Comparison of ENCODE assay signal across 8 cellular contexts in the genomic region with DNA sequence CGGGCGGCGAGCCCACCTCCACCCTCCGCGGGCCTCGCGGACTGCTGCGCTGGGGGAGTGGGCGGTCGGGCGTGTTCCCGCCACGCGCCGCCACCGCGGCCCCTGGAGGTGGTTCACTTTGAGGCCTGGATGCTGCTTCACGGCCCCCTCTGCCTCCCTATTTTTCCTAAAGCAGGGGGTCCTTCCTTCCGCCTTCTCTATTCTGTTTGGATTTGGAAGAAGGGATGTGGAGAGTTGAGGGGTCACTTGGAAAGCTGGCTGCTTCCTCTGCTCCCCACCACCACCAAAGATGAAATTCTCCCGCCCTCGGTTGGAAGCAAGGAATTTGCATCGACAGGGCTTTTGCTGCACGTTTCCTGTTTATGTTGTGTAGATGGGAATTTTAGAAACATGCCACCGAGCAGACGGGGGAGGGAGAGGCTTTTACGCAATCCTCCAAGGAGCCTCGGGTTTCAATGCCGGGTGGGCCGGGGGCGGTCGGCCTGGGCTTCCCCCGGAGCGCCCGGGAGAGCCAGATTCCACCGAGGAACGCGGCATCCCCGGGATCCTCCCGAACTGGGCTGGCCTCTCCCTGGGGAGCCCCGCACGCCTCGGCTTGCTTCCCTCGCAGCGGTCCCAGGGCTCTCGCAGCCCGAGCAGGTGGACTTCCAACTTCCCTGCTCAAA. TPM values are rescaled to one million over a fixed set of nuclear protein-coding genes. Genes with fewer than 3 reads are reported as not detected.
A peak's percentile ranks its signal among the peaks of the same experiment; 100 is the strongest.
DNase-seq lines count a peak whose midpoint lies in the region; ATAC-seq and TF ChIP-seq lines count a peak whose summit lies in the region.

No MANE protein-coding gene starts in this region.

- H3K4me1 ChIP-seq in BLaER1 treated with 17β-estradiol and CSF1 and Interleukin-3, amounts not matched to agents 10 nM and 100 nM: peaks cover 8 to 66% (median 19%) of the 10 kb centered on the region in 10 experiments

- H3K9me3 ChIP-seq in BLaER1 treated with 17β-estradiol and CSF1 and Interleukin-3, amounts not matched to agents 10 nM and 100 nM (replicated peaks in 1 of 11): peaks cover 0 to 9% (median 0%) of the 10 kb centered on the region in 11 experiments; a peak in 7 of 22 replicates

- peak overlapping the region; percentile 73 to 91 (median 84) for H3K4me3 ChIP-seq in BLaER1 treated with 17β-estradiol and CSF1 and Interleukin-3, amounts not matched to agents 10 nM and 100 nM

- no peaks in the 10 kb centered on the region for H3K36me3 ChIP-seq in BLaER1 treated with 17β-estradiol and CSF1 and Interleukin-3, amounts not matched to agents 10 nM and 100 nM

- H3K36me3 Mint-ChIP-seq in activated T-cell treated with anti-CD3 and anti-CD28 coated beads, Interleukin-2, amount 50 U/mL, for 72 hours (ENCODE audit: insufficient read depth in 2 of 2): no peaks in the 10 kb centered on the region

- DNase-seq in HS-27A (ENCODE audit: low read depth): peak; percentile 43
- no peak for DNase-seq in activated T-cell treated with anti-CD3 and anti-CD28 coated beads, Interleukin-2, amount 50 U/mL, for 72 hours
- DNase-seq in glomerular visceral epithelial cell (ENCODE audit: extremely low spot score): peak; percentile 49
- no peak for DNase-seq in omental fat pad (ENCODE audit: low spot score)
- no peak for DNase-seq in NCI-H1092 treated with DMSO at 0.1 percent for 48 hours (lab: John Stamatoyannopoulos, UW)

- peak overlapping the region in 5 of 11 experiments; percentile 73 to 97 (median 92); a peak in 12 of 22 replicates for H3K27ac ChIP-seq in BLaER1 treated with 17β-estradiol and CSF1 and Interleukin-3, amounts not matched to agents 10 nM and 100 nM

- TF ChIP-seq CTCF in omental fat pad (IDR thresholded peaks at IDR 0.05): no peak

- H3K9ac ChIP-seq in BLaER1 treated with 17β-estradiol and CSF1 and Interleukin-3, amounts not matched to agents 10 nM and 100 nM: peak overlapping the region; percentile 70 to 97 (median 79)

- peaks cover 55% of the 10 kb centered on the region for H3K27me3 Mint-ChIP-seq in activated T-cell treated with anti-CD3 and anti-CD28 coated beads, Interleukin-2, amount 50 U/mL, for 72 hours (ENCODE audit: low read depth)

- no peak for ATAC-seq in activated T-cell treated with anti-CD3 and anti-CD28 coated beads, Interleukin-2, amount 50 U/mL, for 72 hours (replicated peaks in 1 of 2)
- ATAC-seq in omental fat pad (ENCODE audit: low FRiP score) (peak; percentile 39), GM18511 (IDR thresholded peaks at IDR 0.05; ENCODE audit: unreplicated experiment) (no peak), GM18519 (IDR thresholded peaks at IDR 0.05; ENCODE audit: low FRiP score, unreplicated experiment) (no peak)

- H3K4me3 Mint-ChIP-seq in activated T-cell treated with anti-CD3 and anti-CD28 coated beads, Interleukin-2, amount 50 U/mL, for 72 hours: peak overlapping the region; percentile 80 to 92

- peaks cover 50% of the 10 kb centered on the region for H3K4me1 Mint-ChIP-seq in activated T-cell treated with anti-CD3 and anti-CD28 coated beads, Interleukin-2, amount 50 U/mL, for 72 hours (ENCODE audit: low read depth)

- peak overlapping the region; percentile 91 to 99 (median 96) for H3K4me2 ChIP-seq in BLaER1 treated with 17β-estradiol and CSF1 and Interleukin-3, amounts not matched to agents 10 nM and 100 nM

- H3K9me3 Mint-ChIP-seq in activated T-cell treated with anti-CD3 and anti-CD28 coated beads, Interleukin-2, amount 50 U/mL, for 72 hours: no peaks in the 10 kb centered on the region

- peaks cover 0 to 12% (median 4%) of the 10 kb centered on the region in 11 experiments; a peak in 12 of 22 replicates for H4K20me1 ChIP-seq in BLaER1 treated with 17β-estradiol and CSF1 and Interleukin-3, amounts not matched to agents 10 nM and 100 nM

- peaks cover 27 to 79% (median 78%) of the 10 kb centered on the region in 11 experiments for H3K27me3 ChIP-seq in BLaER1 treated with 17β-estradiol and CSF1 and Interleukin-3, amounts not matched to agents 10 nM and 100 nM

- no peak overlapping the region for H3K27ac Mint-ChIP-seq in activated T-cell treated with anti-CD3 and anti-CD28 coated beads, Interleukin-2, amount 50 U/mL, for 72 hours

RNA-seq across cellular contexts. Expression of a gene that starts 0.4 kb away (rescaled TPM):
- total RNA-seq in activated T-cell treated with anti-CD3 and anti-CD28 coated beads, Interleukin-2, amount 50 U/mL, for 72 hours: 10 to 100 TPM; 13.4 to 28.8 TPM
- total RNA-seq in omental fat pad: 100 to 1,000 TPM in 1 of 4 donors, 10 to 100 TPM in 3; 53.8 to 125 (median 76.4) TPM

RNA-seq across cellular contexts. Expression of a gene that starts 10.5 kb away (rescaled TPM):
- 1 to 10 TPM; 2.0 to 4.6 TPM for total RNA-seq in activated T-cell treated with anti-CD3 and anti-CD28 coated beads, Interleukin-2, amount 50 U/mL, for 72 hours
- 1,000 to 10,000 TPM in 1 of 4 donors, 100 to 1,000 TPM in 3; 233 to 1,099 (median 623) TPM for total RNA-seq in omental fat pad

Comparison
In these comparisons a context has a peak if more than half of its experiments do, and no peak if none do; other contexts are left out.
1. DNase-seq: peak in HS-27A (single experiment) and glomerular visceral epithelial cell (single experiment); none in activated T-cell treated with anti-CD3 and anti-CD28 coated beads, Interleukin-2, amount 50 U/mL, for 72 hours (0 of 2), omental fat pad (single experiment) and NCI-H1092 treated with DMSO at 0.1 percent for 48 hours (single experiment).
2. RNA of a gene that starts 10.5 kb away (total RNA-seq): 233 to 1,099 TPM in omental fat pad; 2.0 to 4.6 TPM in activated T-cell treated with anti-CD3 and anti-CD28 coated beads, Interleukin-2, amount 50 U/mL, for 72 hours; every median in the first group is over 10 times any median in the second.